In the genomic region with DNA sequence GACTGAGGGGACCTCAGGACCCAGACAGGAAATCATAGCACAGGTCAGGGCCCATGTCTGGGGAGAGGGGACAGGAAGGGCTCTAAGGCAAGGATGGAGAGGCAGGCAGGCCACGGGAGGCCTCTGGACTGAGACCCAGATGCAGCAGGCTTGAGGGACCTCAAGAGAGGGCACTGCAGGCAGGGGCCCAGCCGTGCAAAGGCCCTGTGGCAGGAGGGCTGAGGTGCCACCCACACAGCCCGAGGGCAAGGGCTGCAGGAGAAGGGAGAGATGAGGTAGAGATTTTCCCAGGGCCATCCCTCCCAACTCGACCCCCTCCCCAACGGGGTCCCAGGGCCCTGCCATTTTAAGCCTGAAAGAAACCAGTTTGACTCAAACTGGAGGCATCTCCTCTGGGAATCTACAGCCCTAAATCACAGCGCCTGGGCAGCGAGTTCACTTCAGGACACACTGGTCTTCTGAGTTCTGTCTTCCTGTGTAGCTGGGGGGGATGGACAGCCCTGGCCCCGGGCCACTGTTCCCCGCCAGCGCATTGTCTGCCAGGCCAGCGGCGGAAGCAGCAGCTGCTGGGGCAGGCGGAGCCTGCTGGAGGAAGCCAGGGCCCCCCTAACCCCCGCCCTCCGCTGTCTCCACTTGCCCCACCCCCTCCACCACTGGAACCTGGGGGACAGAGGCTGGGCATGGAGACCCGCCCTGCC, we compare ENCODE assay signal across 8 cellular contexts. TPM values are rescaled to one million over a fixed set of nuclear protein-coding genes. Genes with fewer than 3 reads are reported as not detected.
DNase-seq lines count a peak whose midpoint lies in the region; ATAC-seq and TF ChIP-seq lines count a peak whose summit lies in the region.

No MANE protein-coding gene starts in this region.

- peaks cover 26 to 76% (median 69%) of the 10 kb centered on the region in 12 donors for H3K4me1 ChIP-seq in heart left ventricle

- H3K9me3 ChIP-seq in heart left ventricle, result no peaks in the 10 kb centered on the region

- intact Hi-C loops in heart left ventricle (cut with DNase I), result loop anchor here in 7 of 10 donors (1.0 to 10.0 kb wide), 7 partner anchors 38 to 548 kb away; partner anchors contain the start of genes PKDREJ (in 1 of the 7) and TTC38 (in 1 of the 7)

- H3K27ac Mint-ChIP-seq in activated CD8-positive, alpha-beta T cell treated with anti-CD3 and anti-CD28 coated beads, Interleukin-2, amount 10 ng/mL, durations not matched to agents 7 days and 5 days, result peak overlapping the region; percentile 63

- DNase-seq in CMK (ENCODE audit: low read depth) (peak; percentile 78), NCI-H1105 (lab: John Stamatoyannopoulos, UW) (peak; percentile 45), heart left ventricle (peak; percentile 95 to 96 (median 96)), pons (ENCODE audit: low spot score) (peak; percentile 89), NCI-H526 treated with DMSO at 0.1 percent for 48 hours (lab: John Stamatoyannopoulos, UW) (no peak)
- peak; percentile 54 for DNase-seq in activated CD8-positive, alpha-beta T cell treated with anti-CD3 and anti-CD28 coated beads, Interleukin-2, amount 10 ng/mL, durations not matched to agents 7 days and 5 days
- no peak for DNase-seq in stimulated activated CD4-positive, alpha-beta T cell treated with anti-CD3 and anti-CD28 coated beads, Interleukin-15, amount 100 ng/mL, for 24 hours

- H3K27me3 Mint-ChIP-seq in activated CD8-positive, alpha-beta T cell treated with anti-CD3 and anti-CD28 coated beads, Interleukin-2, amount 10 ng/mL, durations not matched to agents 7 days and 5 days (ENCODE audit: low read depth), result peaks cover 6% of the 10 kb centered on the region

- no peaks in the 10 kb centered on the region for H3K36me3 Mint-ChIP-seq in activated CD8-positive, alpha-beta T cell treated with anti-CD3 and anti-CD28 coated beads, Interleukin-2, amount 10 ng/mL, durations not matched to agents 7 days and 5 days (ENCODE audit: low read depth)

- peak overlapping the region in 7 of 12 donors; percentile 1 to 33 (median 20) for H3K4me3 ChIP-seq in heart left ventricle

- 14 to 25% (median 16%) methylated on average over 5 to 16 of the region's 16 CpGs for WGBS in heart left ventricle, 4 donors

- no peaks in the 10 kb centered on the region for H3K9me3 Mint-ChIP-seq in activated CD8-positive, alpha-beta T cell treated with anti-CD3 and anti-CD28 coated beads, Interleukin-2, amount 10 ng/mL, durations not matched to agents 7 days and 5 days (ENCODE audit: insufficient read depth)

- POLR2A ChIA-PET in activated CD8-positive, alpha-beta T cell treated with anti-CD3 and anti-CD28 coated beads, Interleukin-2, amount 10 ng/mL, durations not matched to agents 7 days and 5 days (lab: Charles Lee), result interaction anchor here (0.5 to 0.9 kb wide), 2 partner anchors 221 to 299 kb away, joined by 3 read pairs; partner anchors contain the start of gene GTSE1

- peak overlapping the region; percentile 63 to 97 (median 90) for H3K27ac ChIP-seq in heart left ventricle

- peak; percentile 56 for ATAC-seq in activated CD8-positive, alpha-beta T cell treated with anti-CD3 and anti-CD28 coated beads, Interleukin-2, amount 10 ng/mL, durations not matched to agents 7 days and 5 days
- ATAC-seq in heart left ventricle (peak; percentile 79 to 91 (median 85)), GM19397 (IDR thresholded peaks at IDR 0.05; ENCODE audit: unreplicated experiment) (no peak)

- no peak for TF ChIP-seq CTCF in heart left ventricle (IDR thresholded peaks at IDR 0.05)

- H3K4me3 Mint-ChIP-seq in activated CD8-positive, alpha-beta T cell treated with anti-CD3 and anti-CD28 coated beads, Interleukin-2, amount 10 ng/mL, durations not matched to agents 7 days and 5 days, result no peak overlapping the region

- no peaks in the 10 kb centered on the region for H3K27me3 ChIP-seq in heart left ventricle

- H3K36me3 ChIP-seq in heart left ventricle, result no peaks in the 10 kb centered on the region

- peaks cover 21% of the 10 kb centered on the region for H3K4me1 Mint-ChIP-seq in activated CD8-positive, alpha-beta T cell treated with anti-CD3 and anti-CD28 coated beads, Interleukin-2, amount 10 ng/mL, durations not matched to agents 7 days and 5 days (ENCODE audit: low read depth)

- no peak for TF ChIP-seq POLR2A in heart left ventricle (IDR thresholded peaks at IDR 0.05)

- CTCF ChIA-PET in activated CD8-positive, alpha-beta T cell treated with anti-CD3 and anti-CD28 coated beads, Interleukin-2, amount 10 ng/mL, durations not matched to agents 7 days and 5 days (lab: Charles Lee), result interaction anchor here (1.1 to 5.2 kb wide), 6 partner anchors 9 to 125 kb away, joined by 3 to 67 read pairs (median 7); no protein-coding TSS in a partner anchor

RNA-seq across cellular contexts. Expression of gene WNT7B, which starts 20.3 kb away (rescaled TPM):
- not detected for total RNA-seq in activated CD8-positive, alpha-beta T cell treated with anti-CD3 and anti-CD28 coated beads, Interleukin-2, amount 10 ng/mL, durations not matched to agents 7 days and 5 days
- under 1 TPM in 1 of 9 donors, not detected in 8; 0.36 TPM for total RNA-seq in heart left ventricle
- not detected for polyA plus RNA-seq in heart left ventricle

Comparison
In these comparisons a context has a peak if more than half of its experiments do, and no peak if none do; other contexts are left out.
1. DNase-seq: peak in CMK (single experiment), NCI-H1105 (single experiment), activated CD8-positive, alpha-beta T cell treated with anti-CD3 and anti-CD28 coated beads, Interleukin-2, amount 10 ng/mL, durations not matched to agents 7 days and 5 days (single experiment), heart left ventricle (5 of 5) and pons (single experiment); none in NCI-H526 treated with DMSO at 0.1 percent for 48 hours (single experiment) and stimulated activated CD4-positive, alpha-beta T cell treated with anti-CD3 and anti-CD28 coated beads, Interleukin-15, amount 100 ng/mL, for 24 hours (single experiment).